Comparison of ENCODE assay signal across 23 cellular contexts in the genomic region with DNA sequence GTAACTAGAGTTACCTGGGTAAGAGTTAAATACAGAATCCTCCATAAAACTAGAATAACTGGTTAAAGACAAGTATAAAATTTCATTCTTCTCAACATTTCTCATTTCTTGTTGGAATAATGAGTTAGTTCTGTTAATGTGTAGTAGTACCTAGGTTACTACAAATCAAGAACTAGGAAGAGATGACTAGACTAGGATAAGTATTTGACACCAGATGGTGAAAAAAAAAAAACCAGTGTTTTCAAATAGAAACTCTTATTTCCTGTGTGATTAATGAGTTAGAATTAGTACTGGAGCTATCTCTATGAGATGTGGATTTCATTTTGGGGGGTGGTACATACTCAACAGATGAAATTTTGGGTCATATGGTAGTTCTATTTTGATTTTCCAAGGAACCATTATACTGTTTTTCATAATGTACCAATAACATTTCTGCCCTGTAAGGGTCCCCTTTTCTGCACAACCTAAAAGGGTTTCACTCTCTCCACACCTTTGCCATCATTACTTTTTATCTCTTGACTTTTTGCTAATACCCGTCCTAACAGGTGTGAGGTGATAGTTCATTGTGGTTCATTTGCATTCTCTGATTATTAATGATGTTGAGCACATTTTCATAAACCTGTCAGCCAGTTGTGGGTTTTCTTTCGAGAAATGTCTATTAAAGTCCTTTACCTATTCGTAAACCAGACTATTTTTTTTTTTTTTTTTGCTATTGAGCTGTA.
"Had no signal": no experiment of that assay in that cellular context is flagged by ENCODE, and none has a peak within 500 bp of the region (broad histone marks: within the 10 kb centered on the region; RNA-seq: fewer than 3 reads in every experiment).

No MANE protein-coding gene starts in this region.

- ATAC-seq: body of pancreas; gastroesophageal sphincter; left colon; naive thymus-derived CD8-positive, alpha-beta T cell; pancreas; sciatic nerve; stimulated activated effector memory CD8-positive, alpha-beta T cell treated with anti-CD3 and anti-CD28 coated beads, Interleukin-12 subunit alpha, Interleukin-12 subunit beta, amount 100 ng/mL, for 72 hours had no signal

- DNase-seq: activated CD4-positive, alpha-beta T cell treated with anti-CD3 and anti-CD28 coated beads for 48 hours; activated CD4-positive, alpha-beta T cell treated with anti-CD3 and anti-CD28 coated beads, Interleukin-2, amount 50 U/mL, for 48 hours; activated CD8-positive, alpha-beta memory T cell treated with anti-CD3 and anti-CD28 coated beads for 24 hours; activated effector memory CD4-positive, alpha-beta T cell treated with Interleukin-2 at 50 U/mL for 16 hours; activated naive CD4-positive, alpha-beta T cell treated with Interleukin-2 at 50 U/mL for 16 hours; anterior cingulate cortex; body of pancreas; colonic mucosa; effector CD8-positive, alpha-beta T cell; hippocampal formation; kidney; left colon; naive thymus-derived CD8-positive, alpha-beta T cell; nucleus accumbens; pancreas; retina; stimulated activated CD4-positive, alpha-beta T cell treated with anti-CD3 and anti-CD28 coated beads, Interleukin-12 subunit alpha, Interleukin-12 subunit beta, amount 100 ng/mL, for 4 hours; stimulated activated CD4-positive, alpha-beta T cell treated with anti-CD3 and anti-CD28 coated beads, Interleukin-4, amount 100 ng/mL, for 1 hour; trophoblast cell had no signal

- FAIRE-seq: pancreas, urothelium cell line had no signal
